8 cellular contexts compared by ENCODE assay signal in the genomic region with DNA sequence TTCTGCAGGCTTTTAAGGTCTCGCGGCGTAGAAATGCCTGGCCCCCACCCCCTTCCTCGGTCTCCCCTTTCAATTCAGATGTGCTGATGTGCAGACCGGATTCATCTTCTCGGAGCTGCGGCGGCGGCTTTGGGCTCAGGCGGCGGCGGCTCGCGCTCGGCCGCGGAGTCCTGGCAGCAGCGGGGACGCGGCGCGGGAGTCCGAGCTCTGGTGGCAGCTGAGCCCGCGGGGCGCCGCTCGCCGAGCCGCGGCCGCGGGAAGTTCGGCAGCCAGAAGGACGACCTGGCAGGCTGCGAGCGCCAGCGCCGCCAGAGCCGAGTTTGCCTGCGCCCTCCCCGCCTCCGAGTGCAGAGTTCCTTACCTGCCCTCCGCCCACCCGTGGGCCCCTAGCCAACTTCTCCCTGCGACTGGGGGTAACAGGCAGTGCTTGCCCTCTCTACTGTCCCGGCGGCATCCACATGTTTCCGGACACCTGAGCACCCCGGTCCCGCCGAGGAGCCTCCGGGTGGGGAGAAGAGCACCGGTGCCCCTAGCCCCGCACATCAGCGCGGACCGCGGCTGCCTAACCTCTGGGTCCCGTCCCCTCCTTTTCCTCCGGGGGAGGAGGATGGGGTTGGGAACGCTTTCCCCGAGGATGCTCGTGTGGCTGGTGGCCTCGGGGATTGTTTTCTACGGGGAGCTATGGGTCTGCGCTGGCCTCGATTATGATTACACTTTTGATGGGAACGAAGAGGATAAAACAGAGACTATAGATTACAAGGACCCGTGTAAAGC. TPM values are rescaled to one million over a fixed set of nuclear protein-coding genes. Genes with fewer than 3 reads are reported as not detected.
DNase-seq lines count a peak whose midpoint lies in the region; ATAC-seq, FAIRE-seq and TF ChIP-seq lines count a peak whose summit lies in the region.

No MANE protein-coding gene starts in this region.

- no peak for TF ChIP-seq CTCF in astrocyte (IDR thresholded peaks at IDR 0.05; ENCODE audit: insufficient read depth, low read depth, low read length)

- H3K36me3 ChIP-seq in astrocyte (ENCODE audit: insufficient read depth, low read length) (no peaks in the 10 kb centered on the region), iPS-15b (ENCODE audit: control insufficient read depth, insufficient read depth, low read length) (no peaks in the 10 kb centered on the region)

- ATAC-seq in GM19467 (IDR thresholded peaks at IDR 0.05; ENCODE audit: unreplicated experiment): no peak
- ATAC-seq in GM21367 (IDR thresholded peaks at IDR 0.05; ENCODE audit: unreplicated experiment): no peak

- no peaks in the 10 kb centered on the region for H3K36me3 Mint-ChIP-seq in astrocyte (ENCODE audit: low read depth, unreplicated experiment)

- no peak overlapping the region for H3K27ac Mint-ChIP-seq in astrocyte (ENCODE audit: unreplicated experiment)

- no peak for FAIRE-seq in astrocyte (lab: Jason Lieb, UNC)

- H3K4me1 ChIP-seq in astrocyte (ENCODE audit: insufficient read depth, low read length) (peaks cover 24% of the 10 kb centered on the region), iPS-15b (ENCODE audit: control insufficient read depth, insufficient read depth, low read length) (peaks cover 3% of the 10 kb centered on the region)

- H2AFZ ChIP-seq in astrocyte (ENCODE audit: low read depth, low read length): peak overlapping the region; percentile 78

- H3K27me3 Mint-ChIP-seq in astrocyte (ENCODE audit: low read depth, unreplicated experiment): peaks cover 53% of the 10 kb centered on the region

- H3K9ac ChIP-seq in astrocyte (ENCODE audit: low read length): peak overlapping the region; percentile 52
- no peak overlapping the region for H3K9ac ChIP-seq in iPS-15b (ENCODE audit: low read depth, low read length)

- H3K27ac ChIP-seq in astrocyte (ENCODE audit: low read depth, low read length) (no peak overlapping the region), skin epidermis (peak overlapping the region in 14 of 21 experiments; percentile 2 to 71 (median 50))

- H3K27me3 ChIP-seq in astrocyte (ENCODE audit: insufficient read depth, low read length): peaks cover 27% of the 10 kb centered on the region
- H3K27me3 ChIP-seq in iPS-15b (ENCODE audit: control insufficient read depth, insufficient read depth, low read length): peaks cover 69% of the 10 kb centered on the region

- no peaks in the 10 kb centered on the region for H3K79me2 ChIP-seq in astrocyte (ENCODE audit: insufficient read depth, low read length)

- H3K9me3 ChIP-seq in astrocyte (ENCODE audit: insufficient read depth, low read depth, low read length) (no peaks in the 10 kb centered on the region), iPS-15b (ENCODE audit: control insufficient read depth, insufficient read depth, low read length) (no peaks in the 10 kb centered on the region)

- H3K4me1 Mint-ChIP-seq in astrocyte (ENCODE audit: low read depth, unreplicated experiment): peaks cover 4% of the 10 kb centered on the region

- DNase-seq in COLO668 (lab: John Stamatoyannopoulos, UW; ENCODE audit: unreplicated experiment) (peak; percentile 62), HK-2 (ENCODE audit: unreplicated experiment) (peak; percentile 55), astrocyte (ENCODE audit: low read depth) (peak; percentile 13)
- no peak for DNase-seq in activated CD4-positive, CD25-positive, alpha-beta regulatory T cell (lab: John Stamatoyannopoulos, UW)

- H3K4me2 ChIP-seq in astrocyte (ENCODE audit: low read length): peak overlapping the region; percentile 97

- H3K4me3 ChIP-seq in astrocyte (ENCODE audit: insufficient read depth, low read depth, low read length) (peak overlapping the region; percentile 64), iPS-15b (ENCODE audit: low read depth, low read length) (peak overlapping the region; percentile 68), skin epidermis (peak overlapping the region; percentile 26 to 57 (median 48))

- no peaks in the 10 kb centered on the region for H3K9me3 Mint-ChIP-seq in astrocyte (ENCODE audit: unreplicated experiment)

- H4K20me1 ChIP-seq in astrocyte (ENCODE audit: insufficient read depth, low read length): no peaks in the 10 kb centered on the region

- peak overlapping the region; percentile 84 for H3K4me3 Mint-ChIP-seq in astrocyte (ENCODE audit: unreplicated experiment)

RNA-seq across cellular contexts. Expression of a gene that starts 0.4 kb away (rescaled TPM):
- 1.9 and 2.7 TPM in 2 replicates for total RNA-seq in astrocyte

Comparison
In these comparisons a context has a peak if more than half of its experiments do, and no peak if none do; other contexts are left out.
1. DNase-seq: peak in COLO668 (single experiment), HK-2 (single experiment) and astrocyte (single experiment); none in activated CD4-positive, CD25-positive, alpha-beta regulatory T cell (0 of 4).
2. Peak in every context shown above with its lines, with median percentiles within 50 percentile points of each other: H3K4me3 ChIP-seq.